ENCODE assay signal across 8 cellular contexts in genomic region chr19:10717356-10718204, GRCh38. TPM values are rescaled to one million over a fixed set of nuclear protein-coding genes. Genes with fewer than 3 reads are reported as not detected.
DNase-seq lines count a peak whose midpoint lies in the region; FAIRE-seq and TF ChIP-seq lines count a peak whose summit lies in the region.

TSS of gene DNM2 (plus strand) at chr19:10718079. CDS start at chr19:10718243, 164 bp downstream.

- H3K4me1 ChIP-seq in Loucy (ENCODE audit: insufficient read depth, low read length, poor library complexity, severe bottlenecking) (peaks cover 29% of the 10 kb centered on the region), stomach (peaks cover 26 to 51% (median 44%) of the 10 kb centered on the region in 4 donors)

- H3K4me3 ChIP-seq in Loucy (ENCODE audit: low read length, poor library complexity, severe bottlenecking) = peak within 1 kb of the TSS; percentile 96
- peak within 1 kb of the TSS; percentile 95 for H3K4me3 ChIP-seq in fibroblast of the aortic adventitia (ENCODE audit: low read depth, low read length)
- H3K4me3 ChIP-seq in stomach = peak within 1 kb of the TSS; percentile 63 to 100 (median 84)

- intact Hi-C loops in stomach (cut with DNase I; ENCODE audit: low total_unique reads) = no loop called here

- peaks cover 31% of the 10 kb centered on the region for H3K4me1 Mint-ChIP-seq in nephron progenitor cell

- H3F3A ChIP-seq in Loucy (ENCODE audit: low read depth) = no peaks in the 10 kb centered on the region

- TF ChIP-seq POLR2A in H54 (IDR thresholded peaks at IDR 0.05; ENCODE audit: low read depth, low read length) (peak; percentile 57), stomach (IDR thresholded peaks at IDR 0.05) (no peak)

- H3K27me3 ChIP-seq in Loucy (ENCODE audit: insufficient read depth, low read length, poor library complexity, severe bottlenecking) (no peaks in the 10 kb centered on the region), stomach (no peaks in the 10 kb centered on the region)

- H2AFZ ChIP-seq in Loucy (ENCODE audit: low read length) = peak within 1 kb of the TSS; percentile 85

- peaks cover 3% of the 10 kb centered on the region for H3K27me3 Mint-ChIP-seq in nephron progenitor cell (ENCODE audit: low read depth, poor library complexity)

- H3K9me3 ChIP-seq in Loucy (ENCODE audit: insufficient read depth, low read depth, low read length) = no peaks in the 10 kb centered on the region
- H3K9me3 ChIP-seq in stomach = no peaks in the 10 kb centered on the region

- H3K36me3 Mint-ChIP-seq in nephron progenitor cell (ENCODE audit: low read depth) = no peaks in the 10 kb centered on the region

- H3K9me2 ChIP-seq in Loucy (replicated peaks; ENCODE audit: low read depth, low read length) = no peaks in the 10 kb centered on the region

- peak; percentile 93 for FAIRE-seq in H54 (lab: Jason Lieb, UNC)

- TF ChIP-seq CTCF in Loucy (conservative IDR thresholded peaks at IDR 0.05; ENCODE audit: low read length) (peak; percentile 81), fibroblast of the aortic adventitia (IDR thresholded peaks at IDR 0.05; ENCODE audit: insufficient read depth, low read length) (peak; percentile 77), nephron progenitor cell (IDR thresholded peaks at IDR 0.05) (peak; percentile 74), stomach (IDR thresholded peaks at IDR 0.05) (peak in 5 of 7 experiments; percentile 68 to 96 (median 86))

- peak within 1 kb of the TSS; percentile 97 for H3K27ac Mint-ChIP-seq in nephron progenitor cell

- H3K36me3 ChIP-seq in Loucy (ENCODE audit: insufficient read depth, low read length) = no peaks in the 10 kb centered on the region
- H3K36me3 ChIP-seq in stomach = peaks cover 0 to 36% (median 25%) of the 10 kb centered on the region in 4 donors

- peak; percentile 100 for DNase-seq in ELR (ENCODE audit: low read depth)
- peak; percentile 96 for DNase-seq in H54 (ENCODE audit: insufficient read length, low spot score)
- DNase-seq in SHP77 (lab: John Stamatoyannopoulos, UW) = peak; percentile 100
- peak; percentile 99 for DNase-seq in activated effector memory CD4-positive, alpha-beta T cell treated with anti-CD3 and anti-CD28 coated beads, Interleukin-2, amount 50 U/mL, for 16 hours
- DNase-seq in fibroblast of the aortic adventitia (ENCODE audit: low read depth) = peak; percentile 100
- DNase-seq in nephron progenitor cell = peak; percentile 99
- peak; percentile 99 for DNase-seq in stomach

- 0 to 1% (median 0%) methylated on average over 21 to 57 of the region's 57 CpGs for WGBS in stomach, 5 donors

- peak within 1 kb of the TSS; percentile 97 for H3K4me2 ChIP-seq in Loucy (ENCODE audit: low read depth, low read length, poor library complexity, severe bottlenecking)

- no peaks in the 10 kb centered on the region for H3K9me3 Mint-ChIP-seq in nephron progenitor cell

- no peak for TF ChIP-seq EP300 in stomach (IDR thresholded peaks at IDR 0.05)

- H3K4me3 Mint-ChIP-seq in nephron progenitor cell = peak within 1 kb of the TSS; percentile 96

- H4K20me1 ChIP-seq in Loucy (ENCODE audit: insufficient read depth, low read length, poor library complexity, severe bottlenecking) = peaks cover 42% of the 10 kb centered on the region

- peaks cover 47% of the 10 kb centered on the region for H3K79me2 ChIP-seq in Loucy (ENCODE audit: insufficient read depth, low read length)

- peak within 1 kb of the TSS; percentile 98 for H3K9ac ChIP-seq in Loucy (ENCODE audit: low read depth, low read length, poor library complexity, severe bottlenecking)

- H3K27ac ChIP-seq in stomach = peak within 1 kb of the TSS; percentile 89 to 96 (median 93)

RNA-seq across cellular contexts. Expression of gene DNM2, which starts in this region (rescaled TPM):
- 44.6 and 83.2 TPM in 2 replicates for total RNA-seq in fibroblast of the aortic adventitia (ENCODE audit: low replicate concordance)
- 100 to 1,000 TPM; 270 to 541 (median 289) TPM for total RNA-seq in stomach
- polyA plus RNA-seq in stomach = 100 to 1,000 TPM in 1 of 3 donors, 10 to 100 TPM in 2; 77.8 to 130 (median 83.6) TPM

Comparison
In these comparisons a context has a peak if more than half of its experiments do, and no peak if none do; other contexts are left out.
1. Peak in every context shown above with its lines: DNase-seq, H3K4me3 ChIP-seq and H3K27ac ChIP-seq.